Comparison of ENCODE assay signal across 11 cellular contexts in genomic region chr14:60251877-60252276, GRCh38. TPM values are rescaled to one million over a fixed set of nuclear protein-coding genes. Genes with fewer than 3 reads are reported as not detected.
DNase-seq lines count a peak whose midpoint lies in the region; TF ChIP-seq lines count a peak whose summit lies in the region.
"Had no signal": no experiment of that assay in that cellular context is flagged by ENCODE, and none has a peak within 500 bp of the region (broad histone marks: within the 10 kb centered on the region; RNA-seq: fewer than 3 reads in every experiment).

No MANE protein-coding gene starts in this region.

- peak overlapping the region; percentile 1 for H3K9ac ChIP-seq in neural cell (ENCODE audit: low read length)

- peaks cover 67% of the 10 kb centered on the region for H3K79me2 ChIP-seq in neural cell (replicated peaks; ENCODE audit: insufficient read depth, low read length)

- no peaks in the 10 kb centered on the region for H4K20me1 ChIP-seq in neural cell (ENCODE audit: insufficient read depth)

- TF ChIP-seq RAD21 in neural cell (conservative IDR thresholded peaks at IDR 0.05) = no peak

- peaks cover 0 to 17% of the 10 kb centered on the region in 2 donors for H3K36me3 Mint-ChIP-seq in CD4-positive, alpha-beta memory T cell
- H3K36me3 Mint-ChIP-seq in IgD-negative memory B cell = peaks cover 6% of the 10 kb centered on the region
- peaks cover 8% of the 10 kb centered on the region for H3K36me3 Mint-ChIP-seq in dendritic cell treated with granulocyte-macrophage colony-stimulating factor and Interleukin-4, amounts not matched to agents 40 ng/mL and 50 ng/mL, for 4 days (ENCODE audit: low read depth)

- H3K9me2 ChIP-seq in neural cell (ENCODE audit: insufficient read depth, low read length) = no peaks in the 10 kb centered on the region

- no peak overlapping the region for H3K4me3 ChIP-seq in CD4-positive, alpha-beta memory T cell (ENCODE audit: low read length in 2 of 2)
- peak overlapping the region; percentile 71 for H3K4me3 ChIP-seq in neural cell (ENCODE audit: low read length)
- H3K4me3 ChIP-seq: SJSA1 had no signal

- POLR2A ChIA-PET in CD4-positive, alpha-beta memory T cell (lab: Charles Lee; ENCODE audit: partially characterized antibody) = interaction anchor here (0.6 to 0.7 kb wide), 2 partner anchors 14 to 313 kb away, joined by 3 read pairs; no protein-coding TSS in a partner anchor

- peak overlapping the region; percentile 13 to 92 (median 88) for H3K4me3 Mint-ChIP-seq in CD4-positive, alpha-beta memory T cell
- peak overlapping the region in 3 of 4 donors; percentile 58 to 92 (median 91) for H3K4me3 Mint-ChIP-seq in IgD-negative memory B cell
- H3K4me3 Mint-ChIP-seq in dendritic cell treated with granulocyte-macrophage colony-stimulating factor and Interleukin-4, amounts not matched to agents 40 ng/mL and 50 ng/mL, for 4 days = peak overlapping the region; percentile 11

- CTCF ChIA-PET in CD4-positive, alpha-beta memory T cell (lab: Charles Lee; ENCODE audit: partially characterized antibody) = interaction anchor here (0.6 to 0.9 kb wide), 2 partner anchors 15 to 98 kb away, joined by 3 read pairs; no protein-coding TSS in a partner anchor

- intact Hi-C loops in CD4-positive, alpha-beta memory T cell (cut with micrococcal nuclease) = loop anchor here (5.0 kb wide), 1 partner anchor 35 kb away; no protein-coding TSS in a partner anchor
- intact Hi-C loops in dendritic cell treated with granulocyte-macrophage colony-stimulating factor and Interleukin-4, amounts not matched to agents 40 ng/mL and 50 ng/mL, for 4 days (cut with micrococcal nuclease) = no loop called here

- H3K27me3 ChIP-seq in CD4-positive, alpha-beta memory T cell (ENCODE audit: insufficient read depth, low read length) = no peaks in the 10 kb centered on the region
- H3K27me3 ChIP-seq in neural cell (ENCODE audit: insufficient read depth, low read depth, low read length) = no peaks in the 10 kb centered on the region
- H3K27me3 ChIP-seq: SJSA1 had no signal

- peaks cover 0 to 7% (median 0%) of the 10 kb centered on the region in 8 donors for H3K9me3 Mint-ChIP-seq in CD4-positive, alpha-beta memory T cell
- H3K9me3 Mint-ChIP-seq in IgD-negative memory B cell = no peaks in the 10 kb centered on the region
- H3K9me3 Mint-ChIP-seq in dendritic cell treated with granulocyte-macrophage colony-stimulating factor and Interleukin-4, amounts not matched to agents 40 ng/mL and 50 ng/mL, for 4 days = no peaks in the 10 kb centered on the region

- no peak for TF ChIP-seq EP300 in neural cell (conservative IDR thresholded peaks at IDR 0.05; ENCODE audit: poor library complexity, severe bottlenecking)

- H3K9me3 ChIP-seq in CD4-positive, alpha-beta memory T cell (ENCODE audit: control insufficient read depth in 1 of 2, low read length in 2 of 2) = no peaks in the 10 kb centered on the region
- H3K9me3 ChIP-seq in neural cell (ENCODE audit: low read length) = no peaks in the 10 kb centered on the region
- H3K9me3 ChIP-seq: SJSA1 had no signal

- no peak overlapping the region for H2AFZ ChIP-seq in neural cell (ENCODE audit: low read depth, low read length)

- H3K27ac Mint-ChIP-seq in CD4-positive, alpha-beta memory T cell = peak overlapping the region in 6 of 7 donors; percentile 7 to 77 (median 52)
- peak overlapping the region in 2 of 3 donors; percentile 33 to 93 for H3K27ac Mint-ChIP-seq in IgD-negative memory B cell
- H3K27ac Mint-ChIP-seq in dendritic cell treated with granulocyte-macrophage colony-stimulating factor and Interleukin-4, amounts not matched to agents 40 ng/mL and 50 ng/mL, for 4 days = peak overlapping the region; percentile 7

- peaks cover 49 to 79% (median 64%) of the 10 kb centered on the region in 4 donors for H3K4me1 Mint-ChIP-seq in CD4-positive, alpha-beta memory T cell
- peaks cover 37 to 57% (median 47%) of the 10 kb centered on the region in 3 donors for H3K4me1 Mint-ChIP-seq in IgD-negative memory B cell
- peaks cover 46% of the 10 kb centered on the region for H3K4me1 Mint-ChIP-seq in dendritic cell treated with granulocyte-macrophage colony-stimulating factor and Interleukin-4, amounts not matched to agents 40 ng/mL and 50 ng/mL, for 4 days (ENCODE audit: low read depth)

- H3K4me1 ChIP-seq in CD4-positive, alpha-beta memory T cell (ENCODE audit: insufficient read depth, low read length) = peaks cover 70% of the 10 kb centered on the region

- peaks cover 7% of the 10 kb centered on the region for H3F3A ChIP-seq in neural cell (ENCODE audit: insufficient read depth, low read length, poor library complexity, severe bottlenecking)

- H3K27ac ChIP-seq in CD4-positive, alpha-beta memory T cell (ENCODE audit: low read depth, low read length) = no peak overlapping the region
- no peak overlapping the region for H3K27ac ChIP-seq in neural cell (ENCODE audit: low read length)
- H3K27ac ChIP-seq: SJSA1 had no signal

- TF ChIP-seq CTCF in neural cell (IDR thresholded peaks at IDR 0.05; ENCODE audit: poor library complexity, severe bottlenecking) = no peak

- peaks cover 0 to 1% of the 10 kb centered on the region in 2 donors for H3K27me3 Mint-ChIP-seq in CD4-positive, alpha-beta memory T cell
- H3K27me3 Mint-ChIP-seq in IgD-negative memory B cell = no peaks in the 10 kb centered on the region
- H3K27me3 Mint-ChIP-seq in dendritic cell treated with granulocyte-macrophage colony-stimulating factor and Interleukin-4, amounts not matched to agents 40 ng/mL and 50 ng/mL, for 4 days = no peaks in the 10 kb centered on the region

- H3K4me2 ChIP-seq in neural cell (ENCODE audit: low read length) = peak overlapping the region; percentile 91

- no peaks in the 10 kb centered on the region for H3K36me3 ChIP-seq in CD4-positive, alpha-beta memory T cell (ENCODE audit: insufficient read depth, low read length)
- no peaks in the 10 kb centered on the region for H3K36me3 ChIP-seq in neural cell (ENCODE audit: insufficient read depth, low read length)
- H3K36me3 ChIP-seq: SJSA1 had no signal

- DNase-seq in CD4-positive, alpha-beta memory T cell = no peak
- DNase-seq in NCI-H1436 treated with DMSO at 0.1 percent for 48 hours (lab: John Stamatoyannopoulos, UW) (no peak), cortex of kidney (lab: John Stamatoyannopoulos, UW) (no peak), COLO829 (ENCODE audit: low spot score) (no peak)
- DNase-seq in activated CD4-positive, CD25-positive, alpha-beta regulatory T cell treated with anti-CD3 and anti-CD28 coated beads, Interleukin-2, amount 50 U/mL, for 72 hours = no peak
- DNase-seq: activated gamma-delta T cell, NCI-H1930 had no signal

TF ChIP-seq in neural cell, 6 proteins besides CTCF, POLR2A, EP300 and RAD21:
- TF ChIP-seq TAF1 (IDR thresholded peaks at IDR 0.05; ENCODE audit: low read depth) (no peak), MXI1 (conservative IDR thresholded peaks at IDR 0.05; ENCODE audit: poor library complexity, severe bottlenecking) (no peak), SMC3 (conservative IDR thresholded peaks at IDR 0.05; ENCODE audit: poor library complexity) (no peak), POLR2AphosphoS5 (IDR thresholded peaks at IDR 0.05) (no peak), EZH2 (IDR thresholded peaks at IDR 0.05; ENCODE audit: borderline replicate concordance, insufficient read depth, low read length, poor library complexity, severe bottlenecking) (no peak)
- TF ChIP-seq, protein P1, sequence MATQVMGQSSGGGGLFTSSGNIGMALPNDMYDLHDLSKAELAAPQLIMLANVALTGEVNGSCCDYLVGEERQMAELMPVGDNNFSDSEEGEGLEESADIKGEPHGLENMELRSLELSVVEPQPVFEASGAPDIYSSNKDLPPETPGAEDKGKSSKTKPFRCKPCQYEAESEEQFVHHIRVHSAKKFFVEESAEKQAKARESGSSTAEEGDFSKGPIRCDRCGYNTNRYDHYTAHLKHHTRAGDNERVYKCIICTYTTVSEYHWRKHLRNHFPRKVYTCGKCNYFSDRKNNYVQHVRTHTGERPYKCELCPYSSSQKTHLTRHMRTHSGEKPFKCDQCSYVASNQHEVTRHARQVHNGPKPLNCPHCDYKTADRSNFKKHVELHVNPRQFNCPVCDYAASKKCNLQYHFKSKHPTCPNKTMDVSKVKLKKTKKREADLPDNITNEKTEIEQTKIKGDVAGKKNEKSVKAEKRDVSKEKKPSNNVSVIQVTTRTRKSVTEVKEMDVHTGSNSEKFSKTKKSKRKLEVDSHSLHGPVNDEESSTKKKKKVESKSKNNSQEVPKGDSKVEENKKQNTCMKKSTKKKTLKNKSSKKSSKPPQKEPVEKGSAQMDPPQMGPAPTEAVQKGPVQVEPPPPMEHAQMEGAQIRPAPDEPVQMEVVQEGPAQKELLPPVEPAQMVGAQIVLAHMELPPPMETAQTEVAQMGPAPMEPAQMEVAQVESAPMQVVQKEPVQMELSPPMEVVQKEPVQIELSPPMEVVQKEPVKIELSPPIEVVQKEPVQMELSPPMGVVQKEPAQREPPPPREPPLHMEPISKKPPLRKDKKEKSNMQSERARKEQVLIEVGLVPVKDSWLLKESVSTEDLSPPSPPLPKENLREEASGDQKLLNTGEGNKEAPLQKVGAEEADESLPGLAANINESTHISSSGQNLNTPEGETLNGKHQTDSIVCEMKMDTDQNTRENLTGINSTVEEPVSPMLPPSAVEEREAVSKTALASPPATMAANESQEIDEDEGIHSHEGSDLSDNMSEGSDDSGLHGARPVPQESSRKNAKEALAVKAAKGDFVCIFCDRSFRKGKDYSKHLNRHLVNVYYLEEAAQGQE (IDR thresholded peaks at IDR 0.05; ENCODE audit: borderline replicate concordance) = no peak

RNA-seq across cellular contexts. Expression of gene PPM1A, which starts 2.9 kb away (rescaled TPM):
- total RNA-seq in CD4-positive, alpha-beta memory T cell = 10 to 100 TPM; 48.2 to 48.5 TPM
- 10 to 100 TPM; 14.8 to 18.9 TPM for polyA plus RNA-seq in CD4-positive, alpha-beta memory T cell
- polyA plus RNA-seq in IgD-negative memory B cell (18.5 TPM), neural cell (49.6 and 52.1 TPM in 2 replicates)
- 119 and 137 TPM in 2 replicates for polyA minus RNA-seq in neural cell

Comparison
In these comparisons a context has a peak if more than half of its experiments do, and no peak if none do; other contexts are left out.
1. H3K27ac Mint-ChIP-seq: peak in every context shown above with its lines; median percentile 63 in IgD-negative memory B cell; 52 in CD4-positive, alpha-beta memory T cell; 7 in dendritic cell treated with granulocyte-macrophage colony-stimulating factor and Interleukin-4, amounts not matched to agents 40 ng/mL and 50 ng/mL, for 4 days.
2. H3K4me3 Mint-ChIP-seq: peak in every context shown above with its lines; median percentile 91 in IgD-negative memory B cell; 88 in CD4-positive, alpha-beta memory T cell; 11 in dendritic cell treated with granulocyte-macrophage colony-stimulating factor and Interleukin-4, amounts not matched to agents 40 ng/mL and 50 ng/mL, for 4 days.